ENCODE assay signal across 8 cellular contexts in the genomic region with DNA sequence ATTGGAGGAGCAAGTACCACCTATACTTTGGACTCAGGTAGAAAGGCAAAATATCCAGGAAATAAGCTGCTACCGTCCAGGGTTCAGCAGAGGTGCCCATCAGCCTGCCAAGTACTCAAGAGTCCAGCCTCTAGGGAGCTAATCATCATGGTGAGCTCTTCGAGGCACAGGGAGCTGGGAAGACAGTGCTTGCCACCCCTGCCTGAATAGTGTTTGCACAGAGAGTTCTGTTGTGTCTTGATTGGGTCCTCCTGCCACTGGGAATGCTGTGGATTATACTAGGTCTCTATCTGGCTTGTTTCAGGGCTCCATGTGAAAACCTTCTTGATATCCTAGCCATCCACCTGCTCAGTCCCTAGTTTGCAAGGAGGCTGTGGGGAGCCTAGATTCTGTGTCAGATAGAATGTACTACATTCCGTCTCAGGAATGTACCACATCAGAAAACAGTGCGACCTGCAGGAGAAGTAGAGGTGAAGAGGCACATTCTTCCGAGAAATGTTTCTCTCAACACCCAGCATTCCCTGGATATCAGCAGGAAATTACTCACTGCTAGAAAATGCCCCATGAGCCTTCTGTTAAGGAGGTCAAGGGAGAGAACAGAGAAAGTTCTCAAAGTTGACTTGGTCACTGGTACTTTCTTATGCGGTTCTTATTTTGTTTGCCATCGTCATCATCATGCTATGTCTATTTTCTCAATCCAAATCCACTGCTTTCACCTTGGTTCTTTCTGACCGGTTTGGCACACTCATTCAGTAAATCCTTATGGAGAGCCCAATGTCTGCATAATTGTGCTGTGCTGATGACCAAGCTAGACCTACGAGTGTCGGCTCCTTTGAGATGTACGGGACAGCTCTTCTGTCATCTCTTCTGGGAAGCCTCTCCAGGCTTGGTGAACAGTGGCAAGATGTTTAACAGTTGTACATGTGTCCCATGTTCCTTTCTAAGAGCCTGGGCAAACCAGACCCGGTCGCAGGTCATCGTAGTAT. TPM values are rescaled to one million over a fixed set of nuclear protein-coding genes. Genes with fewer than 3 reads are reported as not detected.
DNase-seq lines count a peak whose midpoint lies in the region; ATAC-seq and TF ChIP-seq lines count a peak whose summit lies in the region.

No MANE protein-coding gene starts in this region.

- no peaks in the 10 kb centered on the region for H3K27me3 ChIP-seq in mammary epithelial cell (ENCODE audit: insufficient read depth, low read length)

- WGBS in mammary epithelial cell (ENCODE audit: low coverage, missing lambda C conversion rate): 60% methylated on average over 14 of the region's 14 CpGs

- H3K9ac ChIP-seq in mammary epithelial cell (ENCODE audit: insufficient read depth, low read length): no peak overlapping the region

- H3K27ac ChIP-seq in mammary epithelial cell (ENCODE audit: insufficient read depth, low read depth, low read length): peak overlapping the region; percentile 31

- peaks cover 20% of the 10 kb centered on the region for H3K4me1 ChIP-seq in mammary epithelial cell (ENCODE audit: insufficient read depth, low read length)

- H3K27ac Mint-ChIP-seq in CD14-positive monocyte (peak overlapping the region; percentile 78 to 88 (median 86)), mesothelial cell of epicardium (peak overlapping the region; percentile 73)

- TF ChIP-seq CTCF in CD14-positive monocyte (IDR thresholded peaks at IDR 0.05) (no peak), mammary epithelial cell (conservative IDR thresholded peaks at IDR 0.05 in 1 of 2, IDR thresholded peaks at IDR 0.05 in 1 of 2; ENCODE audit: extremely low read depth in 1 of 2, insufficient read depth in 1 of 2, low read depth in 1 of 2, low read length in 2 of 2) (peak in 1 of 2 donors; percentile 3), mesothelial cell of epicardium (IDR thresholded peaks at IDR 0.05; ENCODE audit: unreplicated experiment) (no peak)

- H4K20me1 ChIP-seq in mammary epithelial cell (ENCODE audit: insufficient read depth, low read length): no peaks in the 10 kb centered on the region

- intact Hi-C loops in CD14-positive monocyte (cut with micrococcal nuclease): no loop called here
- intact Hi-C loops in mammary epithelial cell (cut with micrococcal nuclease): no loop called here

- H3K36me3 ChIP-seq in mammary epithelial cell (ENCODE audit: insufficient read depth, low read length): no peaks in the 10 kb centered on the region

- no TSS peak for BruUV-seq in mammary epithelial cell (replicated peaks; lab: Mats Ljungman, UMichigan)

- H3K79me2 ChIP-seq in mammary epithelial cell (ENCODE audit: insufficient read depth, low read length): peaks cover 95% of the 10 kb centered on the region

- peaks cover 0 to 12% (median 4%) of the 10 kb centered on the region in 7 donors for H3K9me3 Mint-ChIP-seq in CD14-positive monocyte
- no peaks in the 10 kb centered on the region for H3K9me3 Mint-ChIP-seq in mesothelial cell of epicardium

- peak overlapping the region; percentile 28 to 53 for H3K4me3 Mint-ChIP-seq in CD14-positive monocyte
- H3K4me3 Mint-ChIP-seq in mesothelial cell of epicardium: no peak overlapping the region

- H3K36me3 Mint-ChIP-seq in CD14-positive monocyte (peaks cover 4 to 12% of the 10 kb centered on the region in 2 donors), mesothelial cell of epicardium (peaks cover 2% of the 10 kb centered on the region)

- no peak for DNase-seq in CD14-positive monocyte (ENCODE audit: low spot score)
- peak; percentile 64 for DNase-seq in mammary epithelial cell
- DNase-seq in mesothelial cell of epicardium (ENCODE audit: low spot score in 2 of 2, unreplicated experiment in 2 of 2): no peak
- no peak for DNase-seq in stimulated activated CD4-positive, alpha-beta T cell treated with anti-CD3 and anti-CD28 coated beads, Interleukin-2, amount 100 ng/mL, for 48 hours
- DNase-seq in activated CD4-positive, alpha-beta T cell treated with anti-CD3 and anti-CD28 coated beads, Interleukin-2, amount 50 U/mL, for 4 hours: no peak
- no peak for DNase-seq in DMS 273 (lab: John Stamatoyannopoulos, UW; ENCODE audit: unreplicated experiment)
- no peak for DNase-seq in activated CD4-positive, alpha-beta T cell treated with anti-CD3 and anti-CD28 coated beads, Interleukin-2, amount 50 U/mL, for 1 hour

- dilution Hi-C loops in mammary epithelial cell (cut with HindIII; ENCODE audit: low sequenced_read_pairs): no loop called here

- H3K4me1 Mint-ChIP-seq in CD14-positive monocyte (peaks cover 67% of the 10 kb centered on the region), mesothelial cell of epicardium (peaks cover 30% of the 10 kb centered on the region)

- ATAC-seq in HG02981 (IDR thresholded peaks at IDR 0.05; ENCODE audit: unreplicated experiment): peak; percentile 6

- H3K4me2 ChIP-seq in mammary epithelial cell (ENCODE audit: insufficient read depth, low read depth, low read length): peak overlapping the region; percentile 51

- in situ Hi-C loops in mammary epithelial cell (cut with MboI; ENCODE audit: low sequenced_read_pairs in 2 of 2): no loop called here

- no peak overlapping the region for H2AFZ ChIP-seq in mammary epithelial cell (ENCODE audit: low read depth, low read length)

- H3K9me3 ChIP-seq in mammary epithelial cell (replicated peaks; ENCODE audit: insufficient read depth, low read length): no peaks in the 10 kb centered on the region

- H3K4me3 ChIP-seq in mammary epithelial cell (replicated peaks in 1 of 3; ENCODE audit: insufficient read depth in 1 of 3, low read depth in 2 of 3, low read length in 3 of 3): no peak overlapping the region

- CTCF ChIA-PET in mammary epithelial cell (lab: Charles Lee; ENCODE audit: low non-redundant PET): no interaction called here

- H3K27me3 Mint-ChIP-seq in CD14-positive monocyte (ENCODE audit: low read depth in 3 of 3) (no peaks in the 10 kb centered on the region), mesothelial cell of epicardium (ENCODE audit: low read depth) (no peaks in the 10 kb centered on the region)

RNA-seq across cellular contexts. Expression of gene PTPN1, which starts 30.7 kb away (rescaled TPM):
- polyA plus RNA-seq in CD14-positive monocyte (10 to 100 TPM; 12.4 to 19.1 TPM), mammary epithelial cell (77.0 TPM)
- total RNA-seq in mammary epithelial cell (10 to 100 TPM; 43.5 to 90.8 TPM), mesothelial cell of epicardium (26.2 to 27.7 TPM (median 27.3 TPM) in 3 replicates)
- polyA minus RNA-seq in mammary epithelial cell: 105 TPM
